Comparison of ENCODE assay signal across 1 cellular context in genomic region chr9:110220809-110221208, GRCh38.
A peak's percentile ranks its signal among the peaks of the same experiment; 100 is the strongest.
TF ChIP-seq lines count a peak whose summit lies in the region.

No MANE protein-coding gene starts in this region.

TF ChIP-seq in liver, 16 proteins besides CTCF, POLR2A, EP300 and RAD21 (continued from another document):
- TF ChIP-seq ATF3 (IDR thresholded peaks at IDR 0.05) (peak; percentile 82), GABPA (IDR thresholded peaks at IDR 0.05 in 1 of 2, conservative IDR thresholded peaks at IDR 0.05 in 1 of 2) (peak in 1 of 2 donors; percentile 54), RXRA (IDR thresholded peaks at IDR 0.05) (peak; percentile 95 to 97), YY1 (IDR thresholded peaks at IDR 0.05) (peak; percentile 88), JUND (IDR thresholded peaks at IDR 0.05) (peak; percentile 84 to 95), HNF4A (conservative IDR thresholded peaks at IDR 0.05) (peak; percentile 100), TAF1 (conservative IDR thresholded peaks at IDR 0.05) (no peak), NR2F2 (IDR thresholded peaks at IDR 0.05) (peak; percentile 67), FOXA2 (IDR thresholded peaks at IDR 0.05) (peak; percentile 83), FOXA1 (IDR thresholded peaks at IDR 0.05) (peak; percentile 90)
- TF ChIP-seq, protein P1, sequence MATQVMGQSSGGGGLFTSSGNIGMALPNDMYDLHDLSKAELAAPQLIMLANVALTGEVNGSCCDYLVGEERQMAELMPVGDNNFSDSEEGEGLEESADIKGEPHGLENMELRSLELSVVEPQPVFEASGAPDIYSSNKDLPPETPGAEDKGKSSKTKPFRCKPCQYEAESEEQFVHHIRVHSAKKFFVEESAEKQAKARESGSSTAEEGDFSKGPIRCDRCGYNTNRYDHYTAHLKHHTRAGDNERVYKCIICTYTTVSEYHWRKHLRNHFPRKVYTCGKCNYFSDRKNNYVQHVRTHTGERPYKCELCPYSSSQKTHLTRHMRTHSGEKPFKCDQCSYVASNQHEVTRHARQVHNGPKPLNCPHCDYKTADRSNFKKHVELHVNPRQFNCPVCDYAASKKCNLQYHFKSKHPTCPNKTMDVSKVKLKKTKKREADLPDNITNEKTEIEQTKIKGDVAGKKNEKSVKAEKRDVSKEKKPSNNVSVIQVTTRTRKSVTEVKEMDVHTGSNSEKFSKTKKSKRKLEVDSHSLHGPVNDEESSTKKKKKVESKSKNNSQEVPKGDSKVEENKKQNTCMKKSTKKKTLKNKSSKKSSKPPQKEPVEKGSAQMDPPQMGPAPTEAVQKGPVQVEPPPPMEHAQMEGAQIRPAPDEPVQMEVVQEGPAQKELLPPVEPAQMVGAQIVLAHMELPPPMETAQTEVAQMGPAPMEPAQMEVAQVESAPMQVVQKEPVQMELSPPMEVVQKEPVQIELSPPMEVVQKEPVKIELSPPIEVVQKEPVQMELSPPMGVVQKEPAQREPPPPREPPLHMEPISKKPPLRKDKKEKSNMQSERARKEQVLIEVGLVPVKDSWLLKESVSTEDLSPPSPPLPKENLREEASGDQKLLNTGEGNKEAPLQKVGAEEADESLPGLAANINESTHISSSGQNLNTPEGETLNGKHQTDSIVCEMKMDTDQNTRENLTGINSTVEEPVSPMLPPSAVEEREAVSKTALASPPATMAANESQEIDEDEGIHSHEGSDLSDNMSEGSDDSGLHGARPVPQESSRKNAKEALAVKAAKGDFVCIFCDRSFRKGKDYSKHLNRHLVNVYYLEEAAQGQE (IDR thresholded peaks at IDR 0.05) = peak; percentile 91
- TF ChIP-seq, protein P2, sequence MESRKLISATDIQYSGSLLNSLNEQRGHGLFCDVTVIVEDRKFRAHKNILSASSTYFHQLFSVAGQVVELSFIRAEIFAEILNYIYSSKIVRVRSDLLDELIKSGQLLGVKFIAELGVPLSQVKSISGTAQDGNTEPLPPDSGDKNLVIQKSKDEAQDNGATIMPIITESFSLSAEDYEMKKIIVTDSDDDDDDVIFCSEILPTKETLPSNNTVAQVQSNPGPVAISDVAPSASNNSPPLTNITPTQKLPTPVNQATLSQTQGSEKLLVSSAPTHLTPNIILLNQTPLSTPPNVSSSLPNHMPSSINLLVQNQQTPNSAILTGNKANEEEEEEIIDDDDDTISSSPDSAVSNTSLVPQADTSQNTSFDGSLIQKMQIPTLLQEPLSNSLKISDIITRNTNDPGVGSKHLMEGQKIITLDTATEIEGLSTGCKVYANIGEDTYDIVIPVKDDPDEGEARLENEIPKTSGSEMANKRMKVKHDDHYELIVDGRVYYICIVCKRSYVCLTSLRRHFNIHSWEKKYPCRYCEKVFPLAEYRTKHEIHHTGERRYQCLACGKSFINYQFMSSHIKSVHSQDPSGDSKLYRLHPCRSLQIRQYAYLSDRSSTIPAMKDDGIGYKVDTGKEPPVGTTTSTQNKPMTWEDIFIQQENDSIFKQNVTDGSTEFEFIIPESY (IDR thresholded peaks at IDR 0.05) = peak; percentile 95
